Comparison of ENCODE assay signal across 8 cellular contexts in the genomic region with DNA sequence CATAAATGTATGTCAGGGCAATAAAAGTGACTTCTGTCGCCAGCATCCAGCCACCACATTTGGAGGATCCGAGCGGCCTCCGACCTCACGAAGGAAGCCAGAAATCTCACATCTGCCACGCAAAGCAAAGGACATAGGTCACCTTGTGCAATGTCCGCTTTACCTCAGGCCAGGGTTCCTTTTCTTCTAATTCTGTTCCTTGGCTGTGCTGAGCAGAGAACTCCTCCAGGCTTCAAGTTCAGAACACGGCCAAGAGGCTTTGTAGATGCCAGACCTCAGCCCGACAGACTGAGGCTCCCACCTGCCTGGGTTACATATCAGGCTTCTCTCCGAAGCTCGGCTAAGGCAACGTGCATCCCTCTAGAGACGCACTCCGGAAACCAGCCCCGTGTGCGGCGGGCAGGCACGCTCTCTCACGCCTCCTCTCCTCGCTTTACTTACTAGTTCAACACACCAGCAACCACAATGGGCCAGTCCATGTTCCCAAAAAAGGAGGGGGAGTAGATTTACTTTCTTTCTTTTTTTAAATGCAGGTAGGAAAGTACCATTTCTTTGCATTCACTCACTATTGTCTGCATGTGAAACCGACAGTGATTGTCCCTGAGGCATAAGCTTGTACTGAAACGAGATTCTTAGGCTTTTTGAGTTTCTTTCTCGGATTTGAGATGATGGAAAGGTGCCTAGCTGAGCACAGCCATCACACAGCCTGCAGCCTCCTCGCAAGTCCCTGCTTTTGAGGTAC.
DNase-seq lines count a peak whose midpoint lies in the region; ATAC-seq and TF ChIP-seq lines count a peak whose summit lies in the region.

No MANE protein-coding gene starts in this region.

- H3K4me3 Mint-ChIP-seq in CD8-positive, alpha-beta T cell = peak overlapping the region; percentile 92
- H3K4me3 Mint-ChIP-seq in activated T-cell treated with anti-CD3 and anti-CD28 coated beads, Interleukin-2, amount 50 U/mL, for 72 hours = peak overlapping the region; percentile 92 to 97
- peak overlapping the region; percentile 93 to 97 for H3K4me3 Mint-ChIP-seq in stimulated activated naive CD8-positive, alpha-beta T cell treated with anti-CD3 and anti-CD28 coated beads, Interleukin-15, amount 100 ng/mL, for 72 hours

- no peaks in the 10 kb centered on the region for H3F3A ChIP-seq in neural cell (ENCODE audit: insufficient read depth, low read length, poor library complexity, severe bottlenecking)

- H3K36me3 Mint-ChIP-seq in CD8-positive, alpha-beta T cell = peaks cover 36% of the 10 kb centered on the region
- peaks cover 7 to 17% of the 10 kb centered on the region in 2 donors for H3K36me3 Mint-ChIP-seq in activated T-cell treated with anti-CD3 and anti-CD28 coated beads, Interleukin-2, amount 50 U/mL, for 72 hours (ENCODE audit: insufficient read depth in 2 of 2)

- H3K79me2 ChIP-seq in neural cell (replicated peaks; ENCODE audit: insufficient read depth, low read length) = no peaks in the 10 kb centered on the region

- TF ChIP-seq CTCF in CD8-positive, alpha-beta T cell (IDR thresholded peaks at IDR 0.05) = no peak
- no peak for TF ChIP-seq CTCF in neural cell (IDR thresholded peaks at IDR 0.05; ENCODE audit: poor library complexity, severe bottlenecking)

- CTCF ChIA-PET in CD8-positive, alpha-beta T cell (lab: Charles Lee) = interaction anchor here (0.6 to 15.7 kb wide), 10 partner anchors 8 to 295 kb away, joined by 3 to 312 read pairs (median 8); partner anchors contain the start of gene FHIP2A

- peak overlapping the region; percentile 93 for H3K27ac ChIP-seq in CD8-positive, alpha-beta T cell (ENCODE audit: low read depth, low read length)
- peak overlapping the region; percentile 35 for H3K27ac ChIP-seq in neural cell (ENCODE audit: low read length)

- H2AFZ ChIP-seq in neural cell (ENCODE audit: low read depth, low read length) = no peak overlapping the region

- H4K20me1 ChIP-seq in neural cell (ENCODE audit: insufficient read depth) = no peaks in the 10 kb centered on the region

- H3K9me3 Mint-ChIP-seq in CD8-positive, alpha-beta T cell = no peaks in the 10 kb centered on the region
- no peaks in the 10 kb centered on the region for H3K9me3 Mint-ChIP-seq in activated T-cell treated with anti-CD3 and anti-CD28 coated beads, Interleukin-2, amount 50 U/mL, for 72 hours
- H3K9me3 Mint-ChIP-seq in stimulated activated naive CD8-positive, alpha-beta T cell treated with anti-CD3 and anti-CD28 coated beads, Interleukin-15, amount 100 ng/mL, for 72 hours = no peaks in the 10 kb centered on the region

- H3K4me1 ChIP-seq in CD8-positive, alpha-beta T cell (ENCODE audit: insufficient read depth, low read length) = peaks cover 47% of the 10 kb centered on the region
- no peaks in the 10 kb centered on the region for H3K4me1 ChIP-seq in NT2/D1 (ENCODE audit: insufficient read depth, insufficient read length)

- H3K9ac ChIP-seq in NT2/D1 (ENCODE audit: insufficient read length, low read depth) (peak overlapping the region; percentile 76), neural cell (ENCODE audit: low read length) (peak overlapping the region; percentile 45)

- peak overlapping the region; percentile 97 for H3K27ac Mint-ChIP-seq in CD8-positive, alpha-beta T cell
- peak overlapping the region; percentile 96 for H3K27ac Mint-ChIP-seq in activated T-cell treated with anti-CD3 and anti-CD28 coated beads, Interleukin-2, amount 50 U/mL, for 72 hours
- H3K27ac Mint-ChIP-seq in stimulated activated naive CD8-positive, alpha-beta T cell treated with anti-CD3 and anti-CD28 coated beads, Interleukin-15, amount 100 ng/mL, for 72 hours = peak overlapping the region; percentile 97 to 99

- peak; percentile 86 for ATAC-seq in CD8-positive, alpha-beta T cell
- ATAC-seq in GM19463 (IDR thresholded peaks at IDR 0.05; ENCODE audit: unreplicated experiment) = peak; percentile 94
- ATAC-seq in activated T-cell treated with anti-CD3 and anti-CD28 coated beads, Interleukin-2, amount 50 U/mL, for 72 hours (replicated peaks in 1 of 2) = peak; percentile 96 to 97
- ATAC-seq in stimulated activated naive CD8-positive, alpha-beta T cell treated with anti-CD3 and anti-CD28 coated beads, Interleukin-15, amount 100 ng/mL, for 72 hours = peak; percentile 96

- H3K4me2 ChIP-seq in neural cell (ENCODE audit: low read length) = peak overlapping the region; percentile 35

- intact Hi-C loops in CD8-positive, alpha-beta T cell (cut with DNase I, micrococcal nuclease) = loop anchor here (1.0 to 5.0 kb wide), 8 partner anchors 12 to 564 kb away; partner anchors contain the start of gene CCDC186 (in 1 of the 2)

- TF ChIP-seq RAD21 in neural cell (conservative IDR thresholded peaks at IDR 0.05) = peak; percentile 26

- no peaks in the 10 kb centered on the region for H3K9me2 ChIP-seq in neural cell (ENCODE audit: insufficient read depth, low read length)

- TF ChIP-seq EP300 in neural cell (conservative IDR thresholded peaks at IDR 0.05; ENCODE audit: poor library complexity, severe bottlenecking) = peak; percentile 39

- H3K27me3 ChIP-seq in CD8-positive, alpha-beta T cell (ENCODE audit: insufficient read depth, low read length) = no peaks in the 10 kb centered on the region
- H3K27me3 ChIP-seq in NT2/D1 (ENCODE audit: insufficient read depth, insufficient read length) (no peaks in the 10 kb centered on the region), neural cell (ENCODE audit: insufficient read depth, low read depth, low read length) (peaks cover 26% of the 10 kb centered on the region)

- DNase-seq in CD8-positive, alpha-beta T cell = peak; percentile 80 to 96 (median 89)
- DNase-seq in HK-2 (ENCODE audit: unreplicated experiment) = peak; percentile 84
- peak; percentile 87 for DNase-seq in NT2/D1 (ENCODE audit: low read depth, low spot score)
- peak; percentile 90 to 93 for DNase-seq in activated T-cell treated with anti-CD3 and anti-CD28 coated beads, Interleukin-2, amount 50 U/mL, for 72 hours
- DNase-seq in fibroblast of peridontal ligament (ENCODE audit: extremely low read depth) = peak; percentile 21
- DNase-seq in stimulated activated naive CD8-positive, alpha-beta T cell treated with anti-CD3 and anti-CD28 coated beads, Interleukin-15, amount 100 ng/mL, for 72 hours = peak; percentile 91 to 94

- H3K27me3 Mint-ChIP-seq in CD8-positive, alpha-beta T cell (ENCODE audit: low read depth) = no peaks in the 10 kb centered on the region
- no peaks in the 10 kb centered on the region for H3K27me3 Mint-ChIP-seq in activated T-cell treated with anti-CD3 and anti-CD28 coated beads, Interleukin-2, amount 50 U/mL, for 72 hours (ENCODE audit: low read depth)
- H3K27me3 Mint-ChIP-seq in stimulated activated naive CD8-positive, alpha-beta T cell treated with anti-CD3 and anti-CD28 coated beads, Interleukin-15, amount 100 ng/mL, for 72 hours = no peaks in the 10 kb centered on the region

- H3K36me3 ChIP-seq in CD8-positive, alpha-beta T cell (ENCODE audit: insufficient read depth, low read length) = no peaks in the 10 kb centered on the region
- peaks cover 10% of the 10 kb centered on the region for H3K36me3 ChIP-seq in NT2/D1 (ENCODE audit: insufficient read depth, insufficient read length, low read length)
- H3K36me3 ChIP-seq in neural cell (ENCODE audit: insufficient read depth, low read length) = no peaks in the 10 kb centered on the region

- peaks cover 59% of the 10 kb centered on the region for H3K4me1 Mint-ChIP-seq in CD8-positive, alpha-beta T cell (ENCODE audit: low read depth)
- H3K4me1 Mint-ChIP-seq in activated T-cell treated with anti-CD3 and anti-CD28 coated beads, Interleukin-2, amount 50 U/mL, for 72 hours (ENCODE audit: low read depth) = peaks cover 60% of the 10 kb centered on the region
- peaks cover 63% of the 10 kb centered on the region for H3K4me1 Mint-ChIP-seq in stimulated activated naive CD8-positive, alpha-beta T cell treated with anti-CD3 and anti-CD28 coated beads, Interleukin-15, amount 100 ng/mL, for 72 hours

- H3K4me3 ChIP-seq in CD8-positive, alpha-beta T cell (ENCODE audit: low read depth, low read length) = peak overlapping the region; percentile 69
- H3K4me3 ChIP-seq in NT2/D1 (ENCODE audit: insufficient read length, low read depth) (peak overlapping the region; percentile 65), neural cell (ENCODE audit: low read length) (peak overlapping the region; percentile 65)

- POLR2A ChIA-PET in CD8-positive, alpha-beta T cell (lab: Charles Lee) = interaction anchor here (0.6 to 5.9 kb wide), 18 partner anchors 9 to 352 kb away, joined by 3 to 209 read pairs (median 4); partner anchors contain the start of genes CCDC186 and FHIP2A

- no peaks in the 10 kb centered on the region for H3K9me3 ChIP-seq in CD8-positive, alpha-beta T cell (ENCODE audit: low read length)
- H3K9me3 ChIP-seq in NT2/D1 (ENCODE audit: insufficient read depth, low read length) (no peaks in the 10 kb centered on the region), neural cell (ENCODE audit: low read length) (no peaks in the 10 kb centered on the region)

TF ChIP-seq in neural cell, 6 proteins besides CTCF, POLR2A, EP300 and RAD21 (continues in another document):
- no peak for TF ChIP-seq EZH2 (IDR thresholded peaks at IDR 0.05; ENCODE audit: borderline replicate concordance, insufficient read depth, low read length, poor library complexity, severe bottlenecking)
- peak; percentile 62 for TF ChIP-seq POLR2AphosphoS5 (IDR thresholded peaks at IDR 0.05)
- peak; percentile 79 for TF ChIP-seq MXI1 (conservative IDR thresholded peaks at IDR 0.05; ENCODE audit: poor library complexity, severe bottlenecking)
- no peak for TF ChIP-seq TAF1 (IDR thresholded peaks at IDR 0.05; ENCODE audit: low read depth)

Comparison
In these comparisons a context has a peak if more than half of its experiments do, and no peak if none do; other contexts are left out.
1. Peak in every context shown above with its lines: DNase-seq, ATAC-seq, H3K4me3 ChIP-seq and H3K27ac ChIP-seq.
2. DNase-seq: peak in every context shown above with its lines; median percentile 92 in stimulated activated naive CD8-positive, alpha-beta T cell treated with anti-CD3 and anti-CD28 coated beads, Interleukin-15, amount 100 ng/mL, for 72 hours; 92 in activated T-cell treated with anti-CD3 and anti-CD28 coated beads, Interleukin-2, amount 50 U/mL, for 72 hours; 89 in CD8-positive, alpha-beta T cell; 87 in NT2/D1; 84 in HK-2; 21 in fibroblast of peridontal ligament.